1 cellular context compared by ENCODE assay signal in genomic region chr3:29922990-29923746, GRCh38.
A peak's percentile ranks its signal among the peaks of the same experiment; 100 is the strongest.
TF ChIP-seq lines count a peak whose summit lies in the region.

No MANE protein-coding gene starts in this region.

TF ChIP-seq in HepG2, 621 proteins besides CTCF, POLR2A, EP300 and RAD21 (continued from another document and continues in another):
- TF ChIP-seq REST (IDR thresholded peaks at IDR 0.05; ENCODE audit: borderline replicate concordance in 1 of 2, low read depth in 1 of 2, low read length in 2 of 2) (no peak), ELF1 (CRISPR knock-in tag; IDR thresholded peaks at IDR 0.05) (no peak), RNF2 (conservative IDR thresholded peaks at IDR 0.05; ENCODE audit: low read depth) (no peak), U2AF1 (optimal IDR thresholded peaks at IDR 0.05; ENCODE audit: low read depth, low read length) (no peak), AFF4 (CRISPR knock-in tag; IDR thresholded peaks at IDR 0.05) (no peak), HNRNPK (IDR thresholded peaks at IDR 0.05; ENCODE audit: low read depth, low read length, poor library complexity, severe bottlenecking) (no peak), ZNF577 (CRISPR knock-in tag; IDR thresholded peaks at IDR 0.05; ENCODE audit: borderline replicate concordance, low read depth) (no peak), HMG20B (CRISPR knock-in tag; conservative IDR thresholded peaks at IDR 0.05) (no peak), CSRNP1 (CRISPR knock-in tag; IDR thresholded peaks at IDR 0.05) (no peak), NFYB (CRISPR knock-in tag; IDR thresholded peaks at IDR 0.05) (no peak), HMGXB4 (CRISPR knock-in tag; IDR thresholded peaks at IDR 0.05; ENCODE audit: borderline replicate concordance in 1 of 2, low read depth in 1 of 2) (no peak), HMG20A (CRISPR knock-in tag; IDR thresholded peaks at IDR 0.05; ENCODE audit: borderline replicate concordance) (peak; percentile 22; the same call in 1 of the 2 replicates), TFDP2 (CRISPR knock-in tag; IDR thresholded peaks at IDR 0.05) (no peak), ZKSCAN1 (IDR thresholded peaks at IDR 0.05; ENCODE audit: low read length) (no peak), HCFC1 (IDR thresholded peaks at IDR 0.05; ENCODE audit: low read depth, low read length) (no peak), ZBTB14 (CRISPR knock-in tag; IDR thresholded peaks at IDR 0.05) (no peak), CENPX (CRISPR knock-in tag; IDR thresholded peaks at IDR 0.05) (no peak), ZNF407 (CRISPR knock-in tag; IDR thresholded peaks at IDR 0.05; ENCODE audit: not compliant biosample characterization) (no peak), ZNF687 (CRISPR knock-in tag; IDR thresholded peaks at IDR 0.05) (no peak)
